ENCODE assay signal across 1 cellular context in the genomic region with DNA sequence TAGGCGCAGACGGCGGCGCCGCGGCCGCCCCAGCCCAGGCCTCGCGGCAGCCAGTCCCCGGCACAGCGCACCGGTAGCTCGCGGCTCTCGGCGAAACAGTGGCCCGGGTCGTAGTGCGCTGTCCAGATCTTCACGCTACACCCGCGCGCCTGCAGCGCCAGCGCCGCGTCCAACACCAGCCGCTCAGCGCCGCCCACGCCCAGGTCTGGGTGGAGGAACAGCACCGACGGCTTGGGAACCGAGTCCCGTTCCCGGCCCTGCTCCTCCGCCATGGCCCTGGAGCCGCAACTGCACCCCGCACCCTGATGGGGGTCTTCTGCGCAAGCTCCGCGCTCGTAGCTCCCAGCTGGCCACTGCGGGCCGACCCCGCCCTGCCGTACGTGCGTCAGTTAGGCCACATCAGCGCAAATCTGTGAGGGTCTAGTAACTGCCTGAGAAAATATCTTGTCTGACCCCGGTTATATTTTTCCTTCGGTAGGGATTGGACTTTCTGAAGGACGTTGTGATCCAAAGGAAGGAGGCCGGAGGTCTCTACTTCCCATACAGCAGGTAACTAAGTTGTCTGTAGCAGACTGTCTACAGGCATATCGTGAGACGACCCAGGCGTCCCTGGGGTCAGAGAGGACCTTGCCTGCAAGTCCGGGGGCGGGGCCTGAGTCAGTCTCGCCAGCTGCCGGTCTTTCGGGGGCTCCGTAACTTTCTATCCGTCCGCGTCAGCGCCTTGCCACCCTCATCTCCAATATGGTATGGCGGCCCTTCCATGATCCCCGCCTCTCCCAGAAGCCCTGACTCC.
TF ChIP-seq lines count a peak whose summit lies in the region.

A gene with protein sequence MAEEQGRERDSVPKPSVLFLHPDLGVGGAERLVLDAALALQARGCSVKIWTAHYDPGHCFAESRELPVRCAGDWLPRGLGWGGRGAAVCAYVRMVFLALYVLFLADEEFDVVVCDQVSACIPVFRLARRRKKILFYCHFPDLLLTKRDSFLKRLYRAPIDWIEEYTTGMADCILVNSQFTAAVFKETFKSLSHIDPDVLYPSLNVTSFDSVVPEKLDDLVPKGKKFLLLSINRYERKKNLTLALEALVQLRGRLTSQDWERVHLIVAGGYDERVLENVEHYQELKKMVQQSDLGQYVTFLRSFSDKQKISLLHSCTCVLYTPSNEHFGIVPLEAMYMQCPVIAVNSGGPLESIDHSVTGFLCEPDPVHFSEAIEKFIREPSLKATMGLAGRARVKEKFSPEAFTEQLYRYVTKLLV (minus strand): TSS at position 320 of the 793 bp plus-strand sequence. CDS start 48 bp downstream, at position 272.
A gene (plus strand): TSS at position 660 of the 793 bp plus-strand sequence. CDS start 82 bp downstream, at position 742.

TF ChIP-seq in K562, 482 proteins besides CTCF, POLR2A, EP300 and RAD21 (continued from another document):
- TF ChIP-seq, protein P1, sequence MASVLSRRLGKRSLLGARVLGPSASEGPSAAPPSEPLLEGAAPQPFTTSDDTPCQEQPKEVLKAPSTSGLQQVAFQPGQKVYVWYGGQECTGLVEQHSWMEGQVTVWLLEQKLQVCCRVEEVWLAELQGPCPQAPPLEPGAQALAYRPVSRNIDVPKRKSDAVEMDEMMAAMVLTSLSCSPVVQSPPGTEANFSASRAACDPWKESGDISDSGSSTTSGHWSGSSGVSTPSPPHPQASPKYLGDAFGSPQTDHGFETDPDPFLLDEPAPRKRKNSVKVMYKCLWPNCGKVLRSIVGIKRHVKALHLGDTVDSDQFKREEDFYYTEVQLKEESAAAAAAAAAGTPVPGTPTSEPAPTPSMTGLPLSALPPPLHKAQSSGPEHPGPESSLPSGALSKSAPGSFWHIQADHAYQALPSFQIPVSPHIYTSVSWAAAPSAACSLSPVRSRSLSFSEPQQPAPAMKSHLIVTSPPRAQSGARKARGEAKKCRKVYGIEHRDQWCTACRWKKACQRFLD (CRISPR knock-in tag; IDR thresholded peaks at IDR 0.05) = peak; percentile 33
- TF ChIP-seq ZNF583 (CRISPR knock-in tag; IDR thresholded peaks at IDR 0.05) = no peak
- peak; percentile 38; the same call in 1 of the 2 replicates for TF ChIP-seq CBX1 (IDR thresholded peaks at IDR 0.05; ENCODE audit: low read depth)
- TF ChIP-seq, protein P2, sequence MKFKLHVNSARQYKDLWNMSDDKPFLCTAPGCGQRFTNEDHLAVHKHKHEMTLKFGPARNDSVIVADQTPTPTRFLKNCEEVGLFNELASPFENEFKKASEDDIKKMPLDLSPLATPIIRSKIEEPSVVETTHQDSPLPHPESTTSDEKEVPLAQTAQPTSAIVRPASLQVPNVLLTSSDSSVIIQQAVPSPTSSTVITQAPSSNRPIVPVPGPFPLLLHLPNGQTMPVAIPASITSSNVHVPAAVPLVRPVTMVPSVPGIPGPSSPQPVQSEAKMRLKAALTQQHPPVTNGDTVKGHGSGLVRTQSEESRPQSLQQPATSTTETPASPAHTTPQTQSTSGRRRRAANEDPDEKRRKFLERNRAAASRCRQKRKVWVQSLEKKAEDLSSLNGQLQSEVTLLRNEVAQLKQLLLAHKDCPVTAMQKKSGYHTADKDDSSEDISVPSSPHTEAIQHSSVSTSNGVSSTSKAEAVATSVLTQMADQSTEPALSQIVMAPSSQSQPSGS (CRISPR knock-in tag; IDR thresholded peaks at IDR 0.05) = no peak
- TF ChIP-seq, protein P3, sequence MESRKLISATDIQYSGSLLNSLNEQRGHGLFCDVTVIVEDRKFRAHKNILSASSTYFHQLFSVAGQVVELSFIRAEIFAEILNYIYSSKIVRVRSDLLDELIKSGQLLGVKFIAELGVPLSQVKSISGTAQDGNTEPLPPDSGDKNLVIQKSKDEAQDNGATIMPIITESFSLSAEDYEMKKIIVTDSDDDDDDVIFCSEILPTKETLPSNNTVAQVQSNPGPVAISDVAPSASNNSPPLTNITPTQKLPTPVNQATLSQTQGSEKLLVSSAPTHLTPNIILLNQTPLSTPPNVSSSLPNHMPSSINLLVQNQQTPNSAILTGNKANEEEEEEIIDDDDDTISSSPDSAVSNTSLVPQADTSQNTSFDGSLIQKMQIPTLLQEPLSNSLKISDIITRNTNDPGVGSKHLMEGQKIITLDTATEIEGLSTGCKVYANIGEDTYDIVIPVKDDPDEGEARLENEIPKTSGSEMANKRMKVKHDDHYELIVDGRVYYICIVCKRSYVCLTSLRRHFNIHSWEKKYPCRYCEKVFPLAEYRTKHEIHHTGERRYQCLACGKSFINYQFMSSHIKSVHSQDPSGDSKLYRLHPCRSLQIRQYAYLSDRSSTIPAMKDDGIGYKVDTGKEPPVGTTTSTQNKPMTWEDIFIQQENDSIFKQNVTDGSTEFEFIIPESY (CRISPR knock-in tag; IDR thresholded peaks at IDR 0.05) = peak; percentile 65
- peak; percentile 85 for TF ChIP-seq SP1 (CRISPR knock-in tag; IDR thresholded peaks at IDR 0.05)
- peak; percentile 52; the same call in 1 of the 2 replicates for TF ChIP-seq ATF1 (CRISPR knock-in tag; IDR thresholded peaks at IDR 0.05)
- TF ChIP-seq ATF1 (tag; IDR thresholded peaks at IDR 0.05) = peak; percentile 94
- TF ChIP-seq XRCC5 (IDR thresholded peaks at IDR 0.05; ENCODE audit: low read depth, low read length) = peak; percentile 46; the same call in 1 of the 2 replicates
- no peak for TF ChIP-seq PRMT5 (CRISPR knock-in tag; IDR thresholded peaks at IDR 0.05)
- TF ChIP-seq CCAR2 (IDR thresholded peaks at IDR 0.05; ENCODE audit: low read depth, low read length) = no peak
- TF ChIP-seq NCOA6 (IDR thresholded peaks at IDR 0.05) = peak; percentile 50; the same call in 1 of the 2 replicates
- TF ChIP-seq PTRF (tag; IDR thresholded peaks at IDR 0.05) = no peak
- peak; percentile 70 for TF ChIP-seq CCNT2 (IDR thresholded peaks at IDR 0.05; ENCODE audit: borderline replicate concordance, extremely low read depth, insufficient read length, low read depth, low read length)
- peak; percentile 94 to 95 for TF ChIP-seq NRF1 (conservative IDR thresholded peaks at IDR 0.05 in 1 of 2, IDR thresholded peaks at IDR 0.05 in 1 of 2)
- TF ChIP-seq, protein P4, sequence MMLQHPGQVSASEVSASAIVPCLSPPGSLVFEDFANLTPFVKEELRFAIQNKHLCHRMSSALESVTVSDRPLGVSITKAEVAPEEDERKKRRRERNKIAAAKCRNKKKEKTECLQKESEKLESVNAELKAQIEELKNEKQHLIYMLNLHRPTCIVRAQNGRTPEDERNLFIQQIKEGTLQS (IDR thresholded peaks at IDR 0.05) = peak; percentile 51; the same call in 1 of the 2 replicates
- TF ChIP-seq, protein P4 (CRISPR knock-in tag; conservative IDR thresholded peaks at IDR 0.05) = 0 out of 2 replicates have a peak, but pooled peaks have one; percentile 34
- peak in 1 of 2 experiments; percentile 89; a peak in 2 of 4 replicates for TF ChIP-seq HDAC1 (IDR thresholded peaks at IDR 0.05)
- TF ChIP-seq HNRNPH1 (optimal IDR thresholded peaks at IDR 0.05; ENCODE audit: low read depth, low read length) = no peak
- TF ChIP-seq MCM7 (IDR thresholded peaks at IDR 0.05) = no peak
- TF ChIP-seq SMAD4 (CRISPR knock-in tag; conservative IDR thresholded peaks at IDR 0.05) = 0 out of 2 replicates have a peak, but pooled peaks have one; percentile 42
- TF ChIP-seq GATA2 (CRISPR knock-in tag; IDR thresholded peaks at IDR 0.05) = no peak
- TF ChIP-seq FIP1L1 (IDR thresholded peaks at IDR 0.05; ENCODE audit: low read depth, low read length, poor library complexity, severe bottlenecking) = peak; percentile 45
- TF ChIP-seq ZNF830 (CRISPR knock-in tag; IDR thresholded peaks at IDR 0.05) = 0 out of 2 replicates have a peak, but pooled peaks have one; percentile 48
- TF ChIP-seq C11orf30 (IDR thresholded peaks at IDR 0.05; ENCODE audit: low read depth) = peak; percentile 93
- TF ChIP-seq FUS (optimal IDR thresholded peaks at IDR 0.05; ENCODE audit: low read depth, low read length) = peak; percentile 32
- TF ChIP-seq RBFOX2 (IDR thresholded peaks at IDR 0.05; ENCODE audit: low read depth, low read length) = peak; percentile 98
- no peak for TF ChIP-seq KAT2B (IDR thresholded peaks at IDR 0.05; ENCODE audit: low read depth, low read length)
- TF ChIP-seq NFE2 (IDR thresholded peaks at IDR 0.05; ENCODE audit: low read depth) = peak; percentile 97
- no peak for TF ChIP-seq ZSCAN29 (IDR thresholded peaks at IDR 0.05)
- no peak for TF ChIP-seq SETDB1 (IDR thresholded peaks at IDR 0.05; ENCODE audit: low read length)
- TF ChIP-seq PHF8 (IDR thresholded peaks at IDR 0.05; ENCODE audit: borderline replicate concordance, low read length) = peak; percentile 88; the same call in 1 of the 2 replicates
- TF ChIP-seq FOXK2 (conservative IDR thresholded peaks at IDR 0.05 in 1 of 2, IDR thresholded peaks at IDR 0.05 in 1 of 2; ENCODE audit: low read depth in 2 of 2) = 0 out of 4 replicates have a peak, but pooled peaks have one; percentile 42 to 63
- TF ChIP-seq TBP (optimal IDR thresholded peaks at IDR 0.05; ENCODE audit: low read depth, low read length) = peak; percentile 49
- 0 out of 2 replicates have a peak, but pooled peaks have one; percentile 58 for TF ChIP-seq SIN3B (IDR thresholded peaks at IDR 0.05; ENCODE audit: low read depth)
- peak; percentile 91 for TF ChIP-seq ZBTB7A (IDR thresholded peaks at IDR 0.05; ENCODE audit: borderline replicate concordance, control insufficient read depth, low read depth, low read length)
- TF ChIP-seq, protein P5, sequence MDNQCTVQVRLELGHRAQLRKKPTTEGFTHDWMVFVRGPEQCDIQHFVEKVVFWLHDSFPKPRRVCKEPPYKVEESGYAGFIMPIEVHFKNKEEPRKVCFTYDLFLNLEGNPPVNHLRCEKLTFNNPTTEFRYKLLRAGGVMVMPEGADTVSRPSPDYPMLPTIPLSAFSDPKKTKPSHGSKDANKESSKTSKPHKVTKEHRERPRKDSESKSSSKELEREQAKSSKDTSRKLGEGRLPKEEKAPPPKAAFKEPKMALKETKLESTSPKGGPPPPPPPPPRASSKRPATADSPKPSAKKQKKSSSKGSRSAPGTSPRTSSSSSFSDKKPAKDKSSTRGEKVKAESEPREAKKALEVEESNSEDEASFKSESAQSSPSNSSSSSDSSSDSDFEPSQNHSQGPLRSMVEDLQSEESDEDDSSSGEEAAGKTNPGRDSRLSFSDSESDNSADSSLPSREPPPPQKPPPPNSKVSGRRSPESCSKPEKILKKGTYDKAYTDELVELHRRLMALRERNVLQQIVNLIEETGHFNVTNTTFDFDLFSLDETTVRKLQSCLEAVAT (IDR thresholded peaks at IDR 0.05) = peak in 1 of 2 experiments; percentile 41; a peak in 1 of 4 replicates
- peak; percentile 81 for TF ChIP-seq CTBP1 (IDR thresholded peaks at IDR 0.05; ENCODE audit: borderline replicate concordance)
